ENCODE assay signal across 8 cellular contexts in the genomic region with DNA sequence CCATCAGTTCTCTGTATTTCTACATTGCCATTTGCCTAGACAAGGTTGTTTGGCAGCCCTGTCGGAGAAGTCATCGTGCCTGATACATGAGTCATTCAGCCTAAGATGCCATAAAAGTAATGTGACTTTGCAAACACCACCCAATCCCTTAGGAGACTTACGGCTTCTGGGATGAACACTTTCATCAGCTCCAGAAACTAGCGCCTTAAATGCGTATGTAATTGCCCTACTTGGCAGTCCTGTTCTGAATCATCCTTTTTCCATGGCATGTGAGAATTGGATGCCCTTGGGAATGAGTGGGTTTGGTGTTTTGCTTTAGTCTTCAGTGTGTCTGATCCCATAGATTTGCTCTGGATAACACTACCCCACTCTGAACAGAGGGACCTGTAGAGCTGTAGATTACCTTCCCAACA.
A peak's percentile ranks its signal among the peaks of the same experiment; 100 is the strongest.
DNase-seq lines count a peak whose midpoint lies in the region; ATAC-seq and TF ChIP-seq lines count a peak whose summit lies in the region.

No MANE protein-coding gene starts in this region.

- no peak overlapping the region for H3K4me3 ChIP-seq in HEK293 (ENCODE audit: low read depth, low read length)
- no peak overlapping the region for H3K4me3 ChIP-seq in body of pancreas
- no peak overlapping the region for H3K4me3 ChIP-seq in stomach smooth muscle (ENCODE audit: low read length in 2 of 2)
- no peak overlapping the region for H3K4me3 ChIP-seq in effector memory CD4-positive, alpha-beta T cell (ENCODE audit: insufficient read depth, low read depth, low read length, poor library complexity, severe bottlenecking)

- H3K27me3 ChIP-seq in body of pancreas (no peaks in the 10 kb centered on the region), stomach smooth muscle (ENCODE audit: control insufficient read depth in 1 of 2, insufficient read depth in 2 of 2, low read length in 2 of 2) (no peaks in the 10 kb centered on the region)
- H3K27me3 ChIP-seq in effector memory CD4-positive, alpha-beta T cell (replicated peaks; ENCODE audit: control insufficient read depth, insufficient read depth, low read length, poor library complexity, severe bottlenecking): no peaks in the 10 kb centered on the region

- H3K4me1 ChIP-seq in HEK293 (ENCODE audit: control insufficient read depth, insufficient read depth, low read length) (no peaks in the 10 kb centered on the region), body of pancreas (no peaks in the 10 kb centered on the region), stomach smooth muscle (ENCODE audit: control insufficient read depth, insufficient read depth, low read length) (peaks cover 12% of the 10 kb centered on the region)
- H3K4me1 ChIP-seq in effector memory CD4-positive, alpha-beta T cell (ENCODE audit: control insufficient read depth, insufficient read depth, low read length, poor library complexity, severe bottlenecking): no peaks in the 10 kb centered on the region

- H3K9me3 ChIP-seq in HEK293 (ENCODE audit: control insufficient read depth, insufficient read depth, low read depth, low read length): no peaks in the 10 kb centered on the region
- H3K9me3 ChIP-seq in body of pancreas: no peaks in the 10 kb centered on the region
- H3K9me3 ChIP-seq in stomach smooth muscle (ENCODE audit: control insufficient read depth in 2 of 2, low read length in 2 of 2): no peaks in the 10 kb centered on the region
- no peaks in the 10 kb centered on the region for H3K9me3 ChIP-seq in effector memory CD4-positive, alpha-beta T cell (ENCODE audit: control insufficient read depth, low read length)

- CTCF ChIA-PET in HEK293 (lab: Yijun Ruan, JAX): interaction anchor here (0.6 to 1.2 kb wide), 2 partner anchors 37 to 1644 kb away, joined by 3 to 4 read pairs; no protein-coding TSS in a partner anchor

- TF ChIP-seq CTCF in HEK293 (tag by site-specific recombination; IDR thresholded peaks at IDR 0.05): no peak
- TF ChIP-seq CTCF in body of pancreas (IDR thresholded peaks at IDR 0.05): no peak

- POLR2A ChIA-PET in HEK293 (lab: Yijun Ruan, JAX): no interaction called here

- TF ChIP-seq POLR2A in body of pancreas (IDR thresholded peaks at IDR 0.05): no peak

- no peaks in the 10 kb centered on the region for H3K36me3 ChIP-seq in HEK293 (ENCODE audit: control insufficient read depth in 2 of 2, insufficient read depth in 1 of 2, low read length in 2 of 2)
- H3K36me3 ChIP-seq in body of pancreas (replicated peaks in 1 of 2; ENCODE audit: insufficient read depth in 1 of 2, low read depth in 2 of 2): no peaks in the 10 kb centered on the region
- H3K36me3 ChIP-seq in stomach smooth muscle (ENCODE audit: control insufficient read depth in 2 of 2, insufficient read depth in 2 of 2, low read length in 2 of 2): peaks cover 0 to 2% of the 10 kb centered on the region in 2 donors
- no peaks in the 10 kb centered on the region for H3K36me3 ChIP-seq in effector memory CD4-positive, alpha-beta T cell (ENCODE audit: control insufficient read depth, insufficient read depth, low read length)

- peak; percentile 70 for ATAC-seq in body of pancreas
- ATAC-seq in HG02885 (IDR thresholded peaks at IDR 0.05; ENCODE audit: poor library complexity, unreplicated experiment): no peak

- no peak overlapping the region for H3K9ac ChIP-seq in stomach smooth muscle (ENCODE audit: low read length in 2 of 2)

- no peak overlapping the region for H3K27ac ChIP-seq in HEK293 (ENCODE audit: extremely low read depth, low read depth, low read length)
- H3K27ac ChIP-seq in body of pancreas: peak overlapping the region in 1 of 4 donors; percentile 27
- H3K27ac ChIP-seq in stomach smooth muscle (ENCODE audit: low read length): peak overlapping the region; percentile 49
- H3K27ac ChIP-seq in effector memory CD4-positive, alpha-beta T cell (ENCODE audit: insufficient read depth, low read length, poor library complexity, severe bottlenecking): no peak overlapping the region

- intact Hi-C loops in body of pancreas (cut with DNase I): no loop called here

- DNase-seq in body of pancreas: peak in 2 of 4 donors; percentile 26 to 28
- peak; percentile 84 for DNase-seq in iris pigment epithelial cell (ENCODE audit: low read depth)
- DNase-seq in effector memory CD4-positive, alpha-beta T cell: no peak
- no peak for DNase-seq in SIG-M5 (lab: John Stamatoyannopoulos, UW)
- no peak for DNase-seq in activated T-cell treated with anti-CD3 and anti-CD28 coated beads, Interleukin-2, amount 50 U/mL, for 1 hour

- 80 to 94% methylated on average over 5 of the region's 5 CpGs for WGBS in body of pancreas, 2 donors

TF ChIP-seq in HEK293, 187 proteins besides CTCF, POLR2A, EP300 and RAD21 (continues in another document):
- TF ChIP-seq ZBTB20 (tag by site-specific recombination; IDR thresholded peaks at IDR 0.05): no peak
- TF ChIP-seq ZNF302 (tag by site-specific recombination; IDR thresholded peaks at IDR 0.05; ENCODE audit: low read depth): no peak
- TF ChIP-seq ZNF404 (tag by site-specific recombination; IDR thresholded peaks at IDR 0.05): no peak
- TF ChIP-seq, protein P1, sequence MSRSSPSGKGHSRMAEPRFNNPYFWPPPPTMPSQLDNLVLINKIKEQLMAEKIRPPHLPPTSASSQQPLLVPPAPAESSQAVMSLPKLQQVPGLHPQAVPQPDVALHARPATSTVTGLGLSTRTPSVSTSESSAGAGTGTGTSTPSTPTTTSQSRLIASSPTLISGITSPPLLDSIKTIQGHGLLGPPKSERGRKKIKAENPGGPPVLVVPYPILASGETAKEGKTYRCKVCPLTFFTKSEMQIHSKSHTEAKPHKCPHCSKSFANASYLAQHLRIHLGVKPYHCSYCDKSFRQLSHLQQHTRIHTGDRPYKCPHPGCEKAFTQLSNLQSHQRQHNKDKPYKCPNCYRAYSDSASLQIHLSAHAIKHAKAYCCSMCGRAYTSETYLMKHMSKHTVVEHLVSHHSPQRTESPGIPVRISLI (tag by site-specific recombination; IDR thresholded peaks at IDR 0.05): no peak
- TF ChIP-seq ZNF529 (tag by site-specific recombination; IDR thresholded peaks at IDR 0.05; ENCODE audit: insufficient replicate concordance): no peak
- TF ChIP-seq SALL2 (tag by site-specific recombination; IDR thresholded peaks at IDR 0.05; ENCODE audit: borderline replicate concordance): no peak
- TF ChIP-seq ZNF600 (tag by site-specific recombination; IDR thresholded peaks at IDR 0.05): peak; percentile 72
- no peak for TF ChIP-seq ZNF785 (tag by site-specific recombination; IDR thresholded peaks at IDR 0.05)
- TF ChIP-seq, protein P2, sequence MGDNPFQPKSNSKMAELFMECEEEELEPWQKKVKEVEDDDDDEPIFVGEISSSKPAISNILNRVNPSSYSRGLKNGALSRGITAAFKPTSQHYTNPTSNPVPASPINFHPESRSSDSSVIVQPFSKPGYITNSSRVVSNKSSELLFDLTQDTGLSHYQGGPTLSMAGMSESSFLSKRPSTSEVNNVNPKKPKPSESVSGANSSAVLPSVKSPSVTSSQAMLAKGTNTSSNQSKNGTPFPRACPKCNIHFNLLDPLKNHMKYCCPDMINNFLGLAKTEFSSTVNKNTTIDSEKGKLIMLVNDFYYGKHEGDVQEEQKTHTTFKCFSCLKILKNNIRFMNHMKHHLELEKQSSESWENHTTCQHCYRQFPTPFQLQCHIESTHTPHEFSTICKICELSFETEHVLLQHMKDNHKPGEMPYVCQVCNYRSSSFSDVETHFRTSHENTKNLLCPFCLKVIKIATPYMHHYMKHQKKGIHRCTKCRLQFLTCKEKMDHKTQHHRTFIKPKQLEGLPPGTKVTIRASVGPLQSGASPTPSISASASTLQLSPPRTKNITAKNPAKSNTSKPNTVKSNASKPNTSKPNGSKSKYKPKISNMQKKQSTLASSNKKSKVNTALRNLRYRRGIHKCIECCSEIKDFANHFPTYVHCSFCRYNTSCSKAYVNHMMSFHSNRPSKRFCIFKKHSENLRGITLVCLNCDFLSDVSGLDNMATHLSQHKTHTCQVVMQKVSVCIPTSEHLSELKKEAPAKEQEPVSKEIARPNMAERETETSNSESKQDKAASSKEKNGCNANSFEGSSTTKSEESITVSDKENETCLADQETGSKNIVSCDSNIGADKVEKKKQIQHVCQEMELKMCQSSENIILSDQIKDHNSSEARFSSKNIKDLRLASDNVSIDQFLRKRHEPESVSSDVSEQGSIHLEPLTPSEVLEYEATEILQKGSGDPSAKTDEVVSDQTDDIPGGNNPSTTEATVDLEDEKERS (tag by site-specific recombination; IDR thresholded peaks at IDR 0.05): no peak
- 0 out of 2 replicates have a peak, but pooled peaks have one; percentile 41 for TF ChIP-seq ZNF660 (tag by site-specific recombination; IDR thresholded peaks at IDR 0.05)
- TF ChIP-seq GFI1B (tag by site-specific recombination; IDR thresholded peaks at IDR 0.05): no peak
- TF ChIP-seq ZNF394 (tag by site-specific recombination; IDR thresholded peaks at IDR 0.05; ENCODE audit: borderline replicate concordance): no peak
- TF ChIP-seq, protein P3, sequence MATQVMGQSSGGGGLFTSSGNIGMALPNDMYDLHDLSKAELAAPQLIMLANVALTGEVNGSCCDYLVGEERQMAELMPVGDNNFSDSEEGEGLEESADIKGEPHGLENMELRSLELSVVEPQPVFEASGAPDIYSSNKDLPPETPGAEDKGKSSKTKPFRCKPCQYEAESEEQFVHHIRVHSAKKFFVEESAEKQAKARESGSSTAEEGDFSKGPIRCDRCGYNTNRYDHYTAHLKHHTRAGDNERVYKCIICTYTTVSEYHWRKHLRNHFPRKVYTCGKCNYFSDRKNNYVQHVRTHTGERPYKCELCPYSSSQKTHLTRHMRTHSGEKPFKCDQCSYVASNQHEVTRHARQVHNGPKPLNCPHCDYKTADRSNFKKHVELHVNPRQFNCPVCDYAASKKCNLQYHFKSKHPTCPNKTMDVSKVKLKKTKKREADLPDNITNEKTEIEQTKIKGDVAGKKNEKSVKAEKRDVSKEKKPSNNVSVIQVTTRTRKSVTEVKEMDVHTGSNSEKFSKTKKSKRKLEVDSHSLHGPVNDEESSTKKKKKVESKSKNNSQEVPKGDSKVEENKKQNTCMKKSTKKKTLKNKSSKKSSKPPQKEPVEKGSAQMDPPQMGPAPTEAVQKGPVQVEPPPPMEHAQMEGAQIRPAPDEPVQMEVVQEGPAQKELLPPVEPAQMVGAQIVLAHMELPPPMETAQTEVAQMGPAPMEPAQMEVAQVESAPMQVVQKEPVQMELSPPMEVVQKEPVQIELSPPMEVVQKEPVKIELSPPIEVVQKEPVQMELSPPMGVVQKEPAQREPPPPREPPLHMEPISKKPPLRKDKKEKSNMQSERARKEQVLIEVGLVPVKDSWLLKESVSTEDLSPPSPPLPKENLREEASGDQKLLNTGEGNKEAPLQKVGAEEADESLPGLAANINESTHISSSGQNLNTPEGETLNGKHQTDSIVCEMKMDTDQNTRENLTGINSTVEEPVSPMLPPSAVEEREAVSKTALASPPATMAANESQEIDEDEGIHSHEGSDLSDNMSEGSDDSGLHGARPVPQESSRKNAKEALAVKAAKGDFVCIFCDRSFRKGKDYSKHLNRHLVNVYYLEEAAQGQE (tag by site-specific recombination; IDR thresholded peaks at IDR 0.05): no peak
- TF ChIP-seq ZNF624 (tag by site-specific recombination; IDR thresholded peaks at IDR 0.05): no peak
